In genomic region chr11:64219755-64220154, GRCh38 we compare ENCODE assay signal across 28 cellular contexts. TPM values are rescaled to one million over a fixed set of nuclear protein-coding genes. Genes with fewer than 3 reads are reported as not detected.
A peak's percentile ranks its signal among the peaks of the same experiment; 100 is the strongest.
DNase-seq lines count a peak whose midpoint lies in the region; ATAC-seq, FAIRE-seq and TF ChIP-seq lines count a peak whose summit lies in the region.
"Had no signal": no experiment of that assay in that cellular context is flagged by ENCODE, and none has a peak within 500 bp of the region (broad histone marks: within the 10 kb centered on the region; RNA-seq: fewer than 3 reads in every experiment).

No MANE protein-coding gene starts in this region.

- no peak for TF ChIP-seq EP300 in HepG2 (IDR thresholded peaks at IDR 0.05; ENCODE audit: low read depth in 2 of 2, low read length in 2 of 2)
- TF ChIP-seq EP300 in HepG2 (CRISPR knock-in tag; IDR thresholded peaks at IDR 0.05; ENCODE audit: borderline replicate concordance): no peak

- H2AFZ ChIP-seq in HepG2 (ENCODE audit: low read length): no peak overlapping the region

- H3K9me3 ChIP-seq in BLaER1 treated with 17β-estradiol and CSF1 and Interleukin-3, amounts not matched to agents 10 nM and 100 nM (replicated peaks in 1 of 11): no peaks in the 10 kb centered on the region
- no peaks in the 10 kb centered on the region for H3K9me3 ChIP-seq in CD8-positive, alpha-beta T cell (ENCODE audit: low read length)
- H3K9me3 ChIP-seq in HepG2 (ENCODE audit: low read length): no peaks in the 10 kb centered on the region
- H3K9me3 ChIP-seq: Caco-2, Peyer's patch had no signal

- H3K4me2 ChIP-seq in BLaER1 treated with 17β-estradiol and CSF1 and Interleukin-3, amounts not matched to agents 10 nM and 100 nM: peak overlapping the region in 1 of 11 experiments; percentile 14; a peak in 1 of 22 replicates
- H3K4me2 ChIP-seq in HepG2 (ENCODE audit: low read depth, low read length): no peak overlapping the region

- no peak for TF ChIP-seq POLR2A in HepG2 (IDR thresholded peaks at IDR 0.05; ENCODE audit: insufficient read depth in 1 of 2, low read depth in 2 of 2, low read length in 2 of 2)

- H3K27ac ChIP-seq in BLaER1 treated with 17β-estradiol and CSF1 and Interleukin-3, amounts not matched to agents 10 nM and 100 nM: peak overlapping the region in 4 of 11 experiments; percentile 10 to 48 (median 34); a peak in 6 of 22 replicates
- no peak overlapping the region for H3K27ac ChIP-seq in CD8-positive, alpha-beta T cell (ENCODE audit: low read depth, low read length)
- no peak overlapping the region for H3K27ac ChIP-seq in HepG2 (ENCODE audit: extremely low read length, insufficient read depth, low read length)
- H3K27ac ChIP-seq: HL-60, Peyer's patch, SK-N-MC had no signal

- H3K27ac Mint-ChIP-seq in CD8-positive, alpha-beta T cell: peak overlapping the region; percentile 73
- H3K27ac Mint-ChIP-seq: B cell; CD4-positive, alpha-beta T cell had no signal

- no peak for TF ChIP-seq RAD21 in HepG2 (CRISPR knock-in tag; IDR thresholded peaks at IDR 0.05)

- CTCF ChIA-PET in CD8-positive, alpha-beta T cell (lab: Charles Lee): interaction anchor here (20.9 kb wide), 1 partner anchor 14 kb away, joined by 263 read pairs; the partner anchor contains the start of gene FERMT3
- CTCF ChIA-PET in HepG2 (lab: Yijun Ruan, JAX; ENCODE audit: low intra/inter-chr PET ratio, low total read pairs): no interaction called here

- H3K4me1 ChIP-seq in BLaER1 treated with 17β-estradiol and CSF1 and Interleukin-3, amounts not matched to agents 10 nM and 100 nM: peaks cover 52 to 99% (median 65%) of the 10 kb centered on the region in 10 experiments
- peaks cover 3% of the 10 kb centered on the region for H3K4me1 ChIP-seq in CD8-positive, alpha-beta T cell (ENCODE audit: insufficient read depth, low read length)
- H3K4me1 ChIP-seq in HepG2 (ENCODE audit: insufficient read depth, low read length): peaks cover 37% of the 10 kb centered on the region
- H3K4me1 ChIP-seq: Caco-2 had no signal

- H3K27me3 Mint-ChIP-seq in CD8-positive, alpha-beta T cell (ENCODE audit: low read depth): no peaks in the 10 kb centered on the region
- H3K27me3 Mint-ChIP-seq: B cell; CD4-positive, alpha-beta T cell had no signal

- H3K9me3 Mint-ChIP-seq in CD8-positive, alpha-beta T cell: no peaks in the 10 kb centered on the region
- H3K9me3 Mint-ChIP-seq: CD4-positive, alpha-beta T cell had no signal

- POLR2A ChIA-PET in CD8-positive, alpha-beta T cell (lab: Charles Lee): interaction anchor here (0.5 to 1.8 kb wide), 2 partner anchors 13 to 1105 kb away, joined by 3 to 4 read pairs; partner anchors contain the start of gene FERMT3
- POLR2A ChIA-PET in HepG2 (lab: Yijun Ruan, JAX): no interaction called here

- WGBS in HepG2 (ENCODE audit: low lambda C conversion rate): 100% methylated on average over 1 of the region's 10 CpGs

- H3K36me3 Mint-ChIP-seq in CD8-positive, alpha-beta T cell: peaks cover 53% of the 10 kb centered on the region

- H3K4me3 ChIP-seq in BLaER1 treated with 17β-estradiol and CSF1 and Interleukin-3, amounts not matched to agents 10 nM and 100 nM: no peak overlapping the region
- H3K4me3 ChIP-seq in CD8-positive, alpha-beta T cell (ENCODE audit: low read depth, low read length): no peak overlapping the region
- no peak overlapping the region for H3K4me3 ChIP-seq in HepG2 (replicated peaks in 1 of 3; ENCODE audit: insufficient read depth in 1 of 3, low read depth in 2 of 3, low read length in 3 of 3)
- H3K4me3 ChIP-seq: Peyer's patch, SK-N-MC had no signal

- BruUV-seq in HepG2 (replicated peaks; lab: Mats Ljungman, UMichigan): no TSS peak

- TF ChIP-seq CTCF in CD8-positive, alpha-beta T cell (IDR thresholded peaks at IDR 0.05): no peak
- no peak for TF ChIP-seq CTCF in HepG2 (CRISPR knock-in tag; IDR thresholded peaks at IDR 0.05)

- no peak for ATAC-seq in CD8-positive, alpha-beta T cell
- ATAC-seq in HepG2 (peak; percentile 32), GM18858 (IDR thresholded peaks at IDR 0.05; ENCODE audit: unreplicated experiment) (no peak), HG03457 (IDR thresholded peaks at IDR 0.05; ENCODE audit: unreplicated experiment) (no peak)

- FAIRE-seq in HepG2 (lab: Jason Lieb, UNC): no peak
- FAIRE-seq: GM12892, GM19239, H54 had no signal

- no peaks in the 10 kb centered on the region for H3K27me3 ChIP-seq in BLaER1 treated with 17β-estradiol and CSF1 and Interleukin-3, amounts not matched to agents 10 nM and 100 nM
- H3K27me3 ChIP-seq in CD8-positive, alpha-beta T cell (ENCODE audit: insufficient read depth, low read length): no peaks in the 10 kb centered on the region
- H3K27me3 ChIP-seq in HepG2 (ENCODE audit: control insufficient read depth in 1 of 2, insufficient read depth in 2 of 2, low read length in 2 of 2): no peaks in the 10 kb centered on the region
- H3K27me3 ChIP-seq: Peyer's patch had no signal

- peaks cover 81 to 98% (median 91%) of the 10 kb centered on the region in 11 experiments for H3K36me3 ChIP-seq in BLaER1 treated with 17β-estradiol and CSF1 and Interleukin-3, amounts not matched to agents 10 nM and 100 nM
- peaks cover 35% of the 10 kb centered on the region for H3K36me3 ChIP-seq in CD8-positive, alpha-beta T cell (ENCODE audit: insufficient read depth, low read length)
- H3K36me3 ChIP-seq in HepG2 (replicated peaks in 1 of 2; ENCODE audit: control insufficient read depth in 1 of 2, insufficient read depth in 2 of 2, low read length in 2 of 2): peaks cover 0 to 3% of the 10 kb centered on the region in 2 experiments; a peak in 2 of 5 replicates

- in situ Hi-C loops in HepG2 (cut with HindIII; ENCODE audit: extremely low pct_ligation_motif_present, low pct_unique_long_range_greater_than_20kb): no loop called here

- peak overlapping the region in 8 of 11 experiments; percentile 12 to 65 (median 38); a peak in 11 of 22 replicates for H3K9ac ChIP-seq in BLaER1 treated with 17β-estradiol and CSF1 and Interleukin-3, amounts not matched to agents 10 nM and 100 nM
- H3K9ac ChIP-seq in HepG2 (ENCODE audit: insufficient read depth, low read depth, low read length): no peak overlapping the region

- H4K20me1 ChIP-seq in BLaER1 treated with 17β-estradiol and CSF1 and Interleukin-3, amounts not matched to agents 10 nM and 100 nM: peaks cover 5 to 97% (median 66%) of the 10 kb centered on the region in 11 experiments; a peak in 21 of 22 replicates
- H4K20me1 ChIP-seq in HepG2 (ENCODE audit: insufficient read depth, low read length): no peaks in the 10 kb centered on the region

- DNase-seq in CD8-positive, alpha-beta T cell: no peak
- no peak for DNase-seq in HepG2 (ENCODE audit: low spot score)
- peak; percentile 74 for DNase-seq in posterior vena cava (ENCODE audit: low spot score)
- no peak for DNase-seq in D341Med (ENCODE audit: low spot score)
- DNase-seq: CD4-positive, alpha-beta T cell; DMS 273 treated with DMSO at 0.1 percent for 48 hours; DMS79; EL; GDM1; Kasumi-1; NCI-H1436; NCI-H187; NCI-H2081 treated with DMSO at 0.1 percent for 48 hours; NCI-H2171 treated with DMSO at 0.1 percent for 48 hours; NCI-H345; NCI-H510A treated with DMSO at 0.1 percent for 48 hours; Peyer's patch; SIG-M5 had no signal

- intact Hi-C loops in CD8-positive, alpha-beta T cell (cut with DNase I, micrococcal nuclease): no loop called here
- intact Hi-C loops in HepG2 (cut with micrococcal nuclease; ENCODE audit: unreplicated experiment): no loop called here
- intact Hi-C loops in posterior vena cava (cut with DNase I): loop anchor here in 1 of 2 donors (2.0 kb wide), 1 partner anchor 151 kb away; no protein-coding TSS in a partner anchor

- H3K4me1 Mint-ChIP-seq in CD8-positive, alpha-beta T cell (ENCODE audit: low read depth): peaks cover 9% of the 10 kb centered on the region

- H3K79me2 ChIP-seq in HepG2 (ENCODE audit: insufficient read depth, low read length): no peaks in the 10 kb centered on the region

- H3K4me3 Mint-ChIP-seq in CD8-positive, alpha-beta T cell: no peak overlapping the region
- H3K4me3 Mint-ChIP-seq: B cell; CD4-positive, alpha-beta T cell had no signal

RNA-seq across cellular contexts. Expression of gene TRPT1, which starts 6.2 kb away (rescaled TPM):
- total RNA-seq in CD8-positive, alpha-beta T cell: 10 to 100 TPM; 12.3 to 14.3 TPM
- 21.0 and 24.8 TPM in 2 replicates for total RNA-seq in HepG2 (2016; rRNA removed; fragmentation: Illumina TruSeq; extraction: Trizol)
- total RNA-seq in HepG2 (2016; cell fraction: cytosol; rRNA removed; fragmentation: Illumina TruSeq; extraction: Trizol; ENCODE audit: low read depth): 51.8 and 67.6 TPM in 2 replicates
- 18.2 and 26.1 TPM in 2 replicates for total RNA-seq in HepG2 (2016; cell fraction: insoluble cytoplasmic fraction; rRNA removed; fragmentation: Illumina TruSeq; extraction: Trizol)
- total RNA-seq in HepG2 (2016; cell fraction: membrane; rRNA removed; fragmentation: Illumina TruSeq; extraction: Trizol): 40.6 and 48.2 TPM in 2 replicates
- total RNA-seq in HepG2 (2016; cell fraction: nucleus; rRNA removed; fragmentation: Illumina TruSeq; extraction: Trizol): 17.4 and 18.2 TPM in 2 replicates
- 40.7 and 45.1 TPM in 2 replicates for polyA plus RNA-seq in HepG2 (2011; rRNA removed)
- polyA plus RNA-seq in HepG2 (2011; cell fraction: cytosol; rRNA removed): 33.6 and 56.7 TPM in 2 replicates
- 175 and 197 TPM in 2 replicates for polyA plus RNA-seq in HepG2 (2011; cell fraction: nucleus; rRNA removed)
- polyA plus RNA-seq in HepG2 (2012): 24.3 TPM in 2 replicates
- polyA plus RNA-seq in HepG2 (2016; cell fraction: cytosol; fragmentation: Illumina TruSeq; extraction: Trizol; ENCODE audit: low read depth): 59.1 and 73.2 TPM in 2 replicates
- 18.0 and 24.7 TPM in 2 replicates for polyA plus RNA-seq in HepG2 (2016; cell fraction: insoluble cytoplasmic fraction; fragmentation: Illumina TruSeq; extraction: Trizol; ENCODE audit: low read depth)
- 41.3 and 42.8 TPM in 2 replicates for polyA plus RNA-seq in HepG2 (2016; cell fraction: membrane; fragmentation: Illumina TruSeq; extraction: Trizol; ENCODE audit: low read depth)
- 39.3 and 44.3 TPM in 2 replicates for polyA plus RNA-seq in HepG2 (2016; cell fraction: nucleus; fragmentation: Illumina TruSeq; extraction: Trizol; ENCODE audit: insufficient read depth, low read depth)
- 34.0 and 59.0 TPM in 2 replicates for polyA minus RNA-seq in HepG2 (2011; rRNA and poly(A)+ RNA removed; ENCODE audit: low replicate concordance)
- polyA minus RNA-seq in HepG2 (2011; cell fraction: cytosol; rRNA and poly(A)+ RNA removed): 15.5 and 17.8 TPM in 2 replicates
- polyA minus RNA-seq in HepG2 (2011; cell fraction: nucleus; rRNA and poly(A)+ RNA removed): 14.8 and 16.0 TPM in 2 replicates
- 10 to 100 TPM; 19.9 to 21.9 TPM for total RNA-seq in posterior vena cava

RNA-seq across cellular contexts. Expression of gene NUDT22, which starts 6.3 kb away (rescaled TPM):
- total RNA-seq in CD8-positive, alpha-beta T cell: 10 to 100 TPM; 20.1 to 23.6 TPM
- total RNA-seq in HepG2 (2016; rRNA removed; fragmentation: Illumina TruSeq; extraction: Trizol) (38.5 and 39.8 TPM in 2 replicates), posterior vena cava (10 to 100 TPM; 35.8 to 41.1 TPM)
- total RNA-seq in HepG2 (2016; cell fraction: cytosol; rRNA removed; fragmentation: Illumina TruSeq; extraction: Trizol; ENCODE audit: low read depth): 48.7 and 58.7 TPM in 2 replicates
- 37.6 and 40.0 TPM in 2 replicates for total RNA-seq in HepG2 (2016; cell fraction: insoluble cytoplasmic fraction; rRNA removed; fragmentation: Illumina TruSeq; extraction: Trizol)
- 48.0 and 62.5 TPM in 2 replicates for total RNA-seq in HepG2 (2016; cell fraction: membrane; rRNA removed; fragmentation: Illumina TruSeq; extraction: Trizol)
- total RNA-seq in HepG2 (2016; cell fraction: nucleus; rRNA removed; fragmentation: Illumina TruSeq; extraction: Trizol): 18.9 and 27.6 TPM in 2 replicates
- 33.5 and 38.6 TPM in 2 replicates for polyA plus RNA-seq in HepG2 (2011; rRNA removed)
- polyA plus RNA-seq in HepG2 (2011; cell fraction: cytosol; rRNA removed): 23.8 and 46.2 TPM in 2 replicates
- polyA plus RNA-seq in HepG2 (2011; cell fraction: nucleus; rRNA removed): 106 and 113 TPM in 2 replicates
- polyA plus RNA-seq in HepG2 (2012): 14.6 and 20.4 TPM in 2 replicates
- polyA plus RNA-seq in HepG2 (2016; cell fraction: cytosol; fragmentation: Illumina TruSeq; extraction: Trizol; ENCODE audit: low read depth): 41.8 and 51.1 TPM in 2 replicates
- 30.6 and 31.0 TPM in 2 replicates for polyA plus RNA-seq in HepG2 (2016; cell fraction: insoluble cytoplasmic fraction; fragmentation: Illumina TruSeq; extraction: Trizol; ENCODE audit: low read depth)
- polyA plus RNA-seq in HepG2 (2016; cell fraction: membrane; fragmentation: Illumina TruSeq; extraction: Trizol; ENCODE audit: low read depth): 38.0 and 47.3 TPM in 2 replicates
- 38.7 and 47.5 TPM in 2 replicates for polyA plus RNA-seq in HepG2 (2016; cell fraction: nucleus; fragmentation: Illumina TruSeq; extraction: Trizol; ENCODE audit: insufficient read depth, low read depth)
- polyA minus RNA-seq in HepG2 (2011; rRNA and poly(A)+ RNA removed; ENCODE audit: low replicate concordance): 36.4 and 41.0 TPM in 2 replicates
- polyA minus RNA-seq in HepG2 (2011; cell fraction: cytosol; rRNA and poly(A)+ RNA removed): 15.6 and 16.6 TPM in 2 replicates
- polyA minus RNA-seq in HepG2 (2011; cell fraction: nucleus; rRNA and poly(A)+ RNA removed): 25.8 and 28.7 TPM in 2 replicates

RNA-seq across cellular contexts. Expression of gene DNAJC4, which starts 10.6 kb away (rescaled TPM):
- 10 to 100 TPM; 33.2 to 36.3 TPM for total RNA-seq in CD8-positive, alpha-beta T cell
- total RNA-seq in HepG2 (2016; rRNA removed; fragmentation: Illumina TruSeq; extraction: Trizol): 7.1 and 10.3 TPM in 2 replicates
- 28.3 and 35.6 TPM in 2 replicates for total RNA-seq in HepG2 (2016; cell fraction: cytosol; rRNA removed; fragmentation: Illumina TruSeq; extraction: Trizol; ENCODE audit: low read depth)
- 6.3 and 10.4 TPM in 2 replicates for total RNA-seq in HepG2 (2016; cell fraction: insoluble cytoplasmic fraction; rRNA removed; fragmentation: Illumina TruSeq; extraction: Trizol)
- total RNA-seq in HepG2 (2016; cell fraction: membrane; rRNA removed; fragmentation: Illumina TruSeq; extraction: Trizol): 28.1 and 29.9 TPM in 2 replicates
- total RNA-seq in HepG2 (2016; cell fraction: nucleus; rRNA removed; fragmentation: Illumina TruSeq; extraction: Trizol): 5.2 and 8.8 TPM in 2 replicates
- 60.8 and 70.9 TPM in 2 replicates for polyA plus RNA-seq in HepG2 (2011; rRNA removed)
- 33.5 and 51.1 TPM in 2 replicates for polyA plus RNA-seq in HepG2 (2011; cell fraction: cytosol; rRNA removed)
- 73.5 and 95.2 TPM in 2 replicates for polyA plus RNA-seq in HepG2 (2011; cell fraction: nucleus; rRNA removed)
- polyA plus RNA-seq in HepG2 (2012): 39.4 and 41.6 TPM in 2 replicates
- 106 and 114 TPM in 2 replicates for polyA plus RNA-seq in HepG2 (2016; cell fraction: cytosol; fragmentation: Illumina TruSeq; extraction: Trizol; ENCODE audit: low read depth)
- polyA plus RNA-seq in HepG2 (2016; cell fraction: insoluble cytoplasmic fraction; fragmentation: Illumina TruSeq; extraction: Trizol; ENCODE audit: low read depth): 22.4 and 29.3 TPM in 2 replicates
- polyA plus RNA-seq in HepG2 (2016; cell fraction: membrane; fragmentation: Illumina TruSeq; extraction: Trizol; ENCODE audit: low read depth): 95.1 and 103 TPM in 2 replicates
- 38.2 and 42.5 TPM in 2 replicates for polyA plus RNA-seq in HepG2 (2016; cell fraction: nucleus; fragmentation: Illumina TruSeq; extraction: Trizol; ENCODE audit: insufficient read depth, low read depth)
- 22.4 and 24.1 TPM in 2 replicates for polyA minus RNA-seq in HepG2 (2011; rRNA and poly(A)+ RNA removed; ENCODE audit: low replicate concordance)
- polyA minus RNA-seq in HepG2 (2011; cell fraction: cytosol; rRNA and poly(A)+ RNA removed): 10.7 and 10.8 TPM in 2 replicates
- 6.1 and 7.1 TPM in 2 replicates for polyA minus RNA-seq in HepG2 (2011; cell fraction: nucleus; rRNA and poly(A)+ RNA removed)
- 10 to 100 TPM; 16.1 to 21.3 TPM for total RNA-seq in posterior vena cava

RNA-seq across cellular contexts. Expression of gene FERMT3, which starts 13.2 kb away (rescaled TPM):
- 10 to 100 TPM; 54.1 to 63.4 TPM for total RNA-seq in CD8-positive, alpha-beta T cell
- total RNA-seq in HepG2 (2016; rRNA removed; fragmentation: Illumina TruSeq; extraction: Trizol) (not detected in 2 replicates), posterior vena cava (10 to 100 TPM; 30.3 to 44.0 TPM)
- not detected in 2 replicates for total RNA-seq in HepG2 (2016; cell fraction: cytosol; rRNA removed; fragmentation: Illumina TruSeq; extraction: Trizol; ENCODE audit: low read depth)
- total RNA-seq in HepG2 (2016; cell fraction: insoluble cytoplasmic fraction; rRNA removed; fragmentation: Illumina TruSeq; extraction: Trizol): 0.30 TPM in 1 of 2 replicates, not detected in the other
- 0.22 TPM in 1 of 2 replicates, not detected in the other for total RNA-seq in HepG2 (2016; cell fraction: membrane; rRNA removed; fragmentation: Illumina TruSeq; extraction: Trizol)
- total RNA-seq in HepG2 (2016; cell fraction: nucleus; rRNA removed; fragmentation: Illumina TruSeq; extraction: Trizol): not detected in 2 replicates
- 0.16 and 0.29 TPM in 2 replicates for polyA plus RNA-seq in HepG2 (2011; rRNA removed)
- 0.11 and 0.15 TPM in 2 replicates for polyA plus RNA-seq in HepG2 (2011; cell fraction: cytosol; rRNA removed)
- 2.4 and 3.6 TPM in 2 replicates for polyA plus RNA-seq in HepG2 (2011; cell fraction: nucleus; rRNA removed)
- polyA plus RNA-seq in HepG2 (2012): 0.40 and 0.93 TPM in 2 replicates
- polyA plus RNA-seq in HepG2 (2016; cell fraction: cytosol; fragmentation: Illumina TruSeq; extraction: Trizol; ENCODE audit: low read depth): not detected in 2 replicates
- polyA plus RNA-seq in HepG2 (2016; cell fraction: insoluble cytoplasmic fraction; fragmentation: Illumina TruSeq; extraction: Trizol; ENCODE audit: low read depth): not detected in 2 replicates
- polyA plus RNA-seq in HepG2 (2016; cell fraction: membrane; fragmentation: Illumina TruSeq; extraction: Trizol; ENCODE audit: low read depth): 0.08 TPM in 1 of 2 replicates, not detected in the other
- polyA plus RNA-seq in HepG2 (2016; cell fraction: nucleus; fragmentation: Illumina TruSeq; extraction: Trizol; ENCODE audit: insufficient read depth, low read depth): 0.75 TPM in 1 of 2 replicates, not detected in the other
- 0.76 and 0.91 TPM in 2 replicates for polyA minus RNA-seq in HepG2 (2011; rRNA and poly(A)+ RNA removed; ENCODE audit: low replicate concordance)
- not detected in 2 replicates for polyA minus RNA-seq in HepG2 (2011; cell fraction: cytosol; rRNA and poly(A)+ RNA removed)
- 0.12 and 1.3 TPM in 2 replicates for polyA minus RNA-seq in HepG2 (2011; cell fraction: nucleus; rRNA and poly(A)+ RNA removed)

RNA-seq across cellular contexts. Expression of gene VEGFB, which starts 14.6 kb away (rescaled TPM):
- total RNA-seq in CD8-positive, alpha-beta T cell: 10 to 100 TPM; 33.6 to 40.0 TPM
- total RNA-seq in HepG2 (2016; rRNA removed; fragmentation: Illumina TruSeq; extraction: Trizol) (10.1 and 11.3 TPM in 2 replicates), posterior vena cava (100 to 1,000 TPM; 163 to 190 TPM)
- 33.3 and 36.0 TPM in 2 replicates for total RNA-seq in HepG2 (2016; cell fraction: cytosol; rRNA removed; fragmentation: Illumina TruSeq; extraction: Trizol; ENCODE audit: low read depth)
- total RNA-seq in HepG2 (2016; cell fraction: insoluble cytoplasmic fraction; rRNA removed; fragmentation: Illumina TruSeq; extraction: Trizol): 7.7 and 10.8 TPM in 2 replicates
- 38.1 and 42.4 TPM in 2 replicates for total RNA-seq in HepG2 (2016; cell fraction: membrane; rRNA removed; fragmentation: Illumina TruSeq; extraction: Trizol)
- total RNA-seq in HepG2 (2016; cell fraction: nucleus; rRNA removed; fragmentation: Illumina TruSeq; extraction: Trizol): 6.0 and 7.4 TPM in 2 replicates
- 9.0 and 10.8 TPM in 2 replicates for polyA plus RNA-seq in HepG2 (2011; rRNA removed)
- 6.4 and 7.2 TPM in 2 replicates for polyA plus RNA-seq in HepG2 (2011; cell fraction: cytosol; rRNA removed)
- 14.7 and 17.2 TPM in 2 replicates for polyA plus RNA-seq in HepG2 (2011; cell fraction: nucleus; rRNA removed)
- 40.4 and 54.0 TPM in 2 replicates for polyA plus RNA-seq in HepG2 (2012)
- polyA plus RNA-seq in HepG2 (2016; cell fraction: cytosol; fragmentation: Illumina TruSeq; extraction: Trizol; ENCODE audit: low read depth): 75.5 and 81.3 TPM in 2 replicates
- 19.0 and 24.4 TPM in 2 replicates for polyA plus RNA-seq in HepG2 (2016; cell fraction: insoluble cytoplasmic fraction; fragmentation: Illumina TruSeq; extraction: Trizol; ENCODE audit: low read depth)
- 73.2 and 75.8 TPM in 2 replicates for polyA plus RNA-seq in HepG2 (2016; cell fraction: membrane; fragmentation: Illumina TruSeq; extraction: Trizol; ENCODE audit: low read depth)
- polyA plus RNA-seq in HepG2 (2016; cell fraction: nucleus; fragmentation: Illumina TruSeq; extraction: Trizol; ENCODE audit: insufficient read depth, low read depth): 29.2 and 36.6 TPM in 2 replicates
- 8.3 and 8.6 TPM in 2 replicates for polyA minus RNA-seq in HepG2 (2011; rRNA and poly(A)+ RNA removed; ENCODE audit: low replicate concordance)
- polyA minus RNA-seq in HepG2 (2011; cell fraction: cytosol; rRNA and poly(A)+ RNA removed): 9.6 and 10.8 TPM in 2 replicates
- 2.8 and 3.7 TPM in 2 replicates for polyA minus RNA-seq in HepG2 (2011; cell fraction: nucleus; rRNA and poly(A)+ RNA removed)
